In genomic region chr15:41417812-41418211, GRCh38 we compare ENCODE assay signal across 1 cellular context.
TF ChIP-seq lines count a peak whose summit lies in the region.

No MANE protein-coding gene starts in this region.

TF ChIP-seq in HEK293, 187 proteins besides CTCF, POLR2A, EP300 and RAD21 (continued from another document):
- TF ChIP-seq ZBTB20 (tag by site-specific recombination; IDR thresholded peaks at IDR 0.05) = peak; percentile 7; the same call in 1 of the 2 replicates
TF ChIP-seq in HEK293: peak in this region for 1.
